ENCODE assay signal across 9 cellular contexts in genomic region chr22:40204331-40205116, GRCh38. TPM values are rescaled to one million over a fixed set of nuclear protein-coding genes. Genes with fewer than 3 reads are reported as not detected.
DNase-seq lines count a peak whose midpoint lies in the region; ATAC-seq and TF ChIP-seq lines count a peak whose summit lies in the region.
"Had no signal": no experiment of that assay in that cellular context is flagged by ENCODE, and none has a peak within 500 bp of the region (broad histone marks: within the 10 kb centered on the region; RNA-seq: fewer than 3 reads in every experiment).

No MANE protein-coding gene starts in this region.

- H3K4me3 ChIP-seq in colonic mucosa (no peak overlapping the region), mucosa of descending colon (no peak overlapping the region)

- TF ChIP-seq CTCF in AG09319 (IDR thresholded peaks at IDR 0.05; ENCODE audit: low read depth, low read length) = no peak
- no peak for TF ChIP-seq CTCF in colonic mucosa (IDR thresholded peaks at IDR 0.05)
- no peak for TF ChIP-seq CTCF in mucosa of descending colon (IDR thresholded peaks at IDR 0.05)

- no peaks in the 10 kb centered on the region for H3K27me3 ChIP-seq in colonic mucosa

- DNase-seq in AG09319 (ENCODE audit: extremely low read depth, low read depth) = peak; percentile 46
- DNase-seq in HuH-7.5 (ENCODE audit: low spot score) = peak; percentile 15
- no peak for DNase-seq in colonic mucosa
- DNase-seq in mucosa of descending colon = no peak
- DNase-seq in NCI-H345 treated with DMSO at 0.1 percent for 48 hours (lab: John Stamatoyannopoulos, UW; ENCODE audit: unreplicated experiment) = no peak
- DNase-seq: midbrain had no signal

- no peak overlapping the region for H3K9ac ChIP-seq in colonic mucosa (ENCODE audit: low read depth in 2 of 2, low read length in 2 of 2)

- H3K9me3 ChIP-seq in colonic mucosa (no peaks in the 10 kb centered on the region), mucosa of descending colon (no peaks in the 10 kb centered on the region)

- intact Hi-C loops in colonic mucosa (cut with DNase I) = no loop called here
- intact Hi-C loops in mucosa of descending colon (cut with DNase I, micrococcal nuclease) = no loop called here

- H3K4me1 ChIP-seq in colonic mucosa (no peaks in the 10 kb centered on the region), mucosa of descending colon (ENCODE audit: low read depth) (peaks cover 13% of the 10 kb centered on the region)

- peak overlapping the region; percentile 26 for H3K27ac ChIP-seq in colonic mucosa

- H3K36me3 ChIP-seq in colonic mucosa = no peaks in the 10 kb centered on the region
- H3K36me3 ChIP-seq in mucosa of descending colon (ENCODE audit: low read depth) = no peaks in the 10 kb centered on the region

- ATAC-seq in mucosa of descending colon (peak; percentile 24), HG03045 (IDR thresholded peaks at IDR 0.05; ENCODE audit: unreplicated experiment) (no peak), HG03378 (IDR thresholded peaks at IDR 0.05; ENCODE audit: unreplicated experiment) (no peak), HG03025 (IDR thresholded peaks at IDR 0.05; ENCODE audit: low FRiP score, unreplicated experiment) (no peak)

RNA-seq across cellular contexts. Expression of gene TNRC6B, which starts 26.8 kb away (rescaled TPM):
- total RNA-seq in colonic mucosa (10 to 100 TPM; 38.7 to 47.4 TPM), mucosa of descending colon (10 to 100 TPM; 58.6 to 72.9 (median 58.9) TPM)

Comparison
In these comparisons a context has a peak if more than half of its experiments do, and no peak if none do; other contexts are left out.
1. DNase-seq: peak in AG09319 (single experiment) and HuH-7.5 (single experiment); none in colonic mucosa (single experiment), mucosa of descending colon (0 of 3) and NCI-H345 treated with DMSO at 0.1 percent for 48 hours (single experiment).